Comparison of ENCODE assay signal across 9 cellular contexts in genomic region chr11:45147871-45148270, GRCh38. TPM values are rescaled to one million over a fixed set of nuclear protein-coding genes. Genes with fewer than 3 reads are reported as not detected.
DNase-seq lines count a peak whose midpoint lies in the region; ATAC-seq and TF ChIP-seq lines count a peak whose summit lies in the region.
"Had no signal": no experiment of that assay in that cellular context is flagged by ENCODE, and none has a peak within 500 bp of the region (broad histone marks: within the 10 kb centered on the region; RNA-seq: fewer than 3 reads in every experiment).

No MANE protein-coding gene starts in this region.

- H3K4me3 Mint-ChIP-seq in activated T-cell treated with anti-CD3 and anti-CD28 coated beads, Interleukin-2, amount 50 U/mL, for 72 hours, result peak overlapping the region; percentile 87 to 90
- peak overlapping the region; percentile 97 for H3K4me3 Mint-ChIP-seq in type B pancreatic cell

- no peak for ATAC-seq in activated T-cell treated with anti-CD3 and anti-CD28 coated beads, Interleukin-2, amount 50 U/mL, for 72 hours (replicated peaks in 1 of 2)
- no peak for ATAC-seq in HG03039 (IDR thresholded peaks at IDR 0.05; ENCODE audit: unreplicated experiment)
- ATAC-seq in GM21526 (IDR thresholded peaks at IDR 0.05; ENCODE audit: low FRiP score, unreplicated experiment), result no peak

- DNase-seq in activated T-cell treated with anti-CD3 and anti-CD28 coated beads, Interleukin-2, amount 50 U/mL, for 72 hours, result no peak
- DNase-seq in activated T-cell treated with anti-CD3 and anti-CD28 coated beads, Interleukin-2, amount 50 U/mL, for 48 hours, result no peak
- DNase-seq in brain microvascular endothelial cell, result no peak
- peak; percentile 10 for DNase-seq in medulla oblongata (ENCODE audit: extremely low spot score)
- no peak for DNase-seq in type B pancreatic cell (ENCODE audit: extremely low spot score, unreplicated experiment)
- DNase-seq in hepatic stellate cell (ENCODE audit: low spot score), result no peak
- DNase-seq: NCI-H187 treated with DMSO at 0.1 percent for 48 hours had no signal

- no peaks in the 10 kb centered on the region for H3K36me3 ChIP-seq in brain microvascular endothelial cell (replicated peaks)

- in situ Hi-C loops in brain microvascular endothelial cell (cut with HindIII; ENCODE audit: low pct_ligation_motif_present, low sequenced_read_pairs), result no loop called here

- peak overlapping the region; percentile 76 for H3K4me3 ChIP-seq in brain microvascular endothelial cell (ENCODE audit: low read depth, low read length)

- H3K36me3 Mint-ChIP-seq in activated T-cell treated with anti-CD3 and anti-CD28 coated beads, Interleukin-2, amount 50 U/mL, for 72 hours (ENCODE audit: insufficient read depth in 2 of 2), result peaks cover 2 to 6% of the 10 kb centered on the region in 2 donors
- peaks cover 10% of the 10 kb centered on the region for H3K36me3 Mint-ChIP-seq in type B pancreatic cell

- H3K27me3 Mint-ChIP-seq in activated T-cell treated with anti-CD3 and anti-CD28 coated beads, Interleukin-2, amount 50 U/mL, for 72 hours (ENCODE audit: low read depth), result peaks cover 25% of the 10 kb centered on the region
- peaks cover 27% of the 10 kb centered on the region for H3K27me3 Mint-ChIP-seq in type B pancreatic cell

- H3K27me3 ChIP-seq in brain microvascular endothelial cell (replicated peaks), result peaks cover 8% of the 10 kb centered on the region

- no peak for TF ChIP-seq CTCF in brain microvascular endothelial cell (IDR thresholded peaks at IDR 0.05; ENCODE audit: low read depth, low read length, missing control alignments)
- no peak for TF ChIP-seq CTCF in type B pancreatic cell (conservative IDR thresholded peaks at IDR 0.05)

- H3K9me3 Mint-ChIP-seq in activated T-cell treated with anti-CD3 and anti-CD28 coated beads, Interleukin-2, amount 50 U/mL, for 72 hours, result peaks cover 0 to 3% of the 10 kb centered on the region in 2 donors
- H3K9me3 Mint-ChIP-seq in type B pancreatic cell, result peaks cover 11% of the 10 kb centered on the region

- peaks cover 20% of the 10 kb centered on the region for H3K4me1 Mint-ChIP-seq in activated T-cell treated with anti-CD3 and anti-CD28 coated beads, Interleukin-2, amount 50 U/mL, for 72 hours (ENCODE audit: low read depth)
- peaks cover 35% of the 10 kb centered on the region for H3K4me1 Mint-ChIP-seq in type B pancreatic cell (ENCODE audit: unreplicated experiment)

- no peak overlapping the region for H3K27ac Mint-ChIP-seq in activated T-cell treated with anti-CD3 and anti-CD28 coated beads, Interleukin-2, amount 50 U/mL, for 72 hours
- peak overlapping the region; percentile 95 for H3K27ac Mint-ChIP-seq in type B pancreatic cell

- no peak overlapping the region for H3K27ac ChIP-seq in brain microvascular endothelial cell

RNA-seq across cellular contexts. Expression of gene PRDM11, which starts 1.4 kb away (rescaled TPM):
- total RNA-seq in activated T-cell treated with anti-CD3 and anti-CD28 coated beads, Interleukin-2, amount 50 U/mL, for 72 hours, result 1 to 10 TPM; 1.2 to 2.0 TPM
- total RNA-seq in type B pancreatic cell (ENCODE audit: low replicate concordance), result 13.6 and 24.0 TPM in 2 replicates
